ENCODE assay signal across 22 cellular contexts in genomic region chr5:19713740-19714139, GRCh38.
"Had no signal": no experiment of that assay in that cellular context is flagged by ENCODE, and none has a peak within 500 bp of the region (broad histone marks: within the 10 kb centered on the region; RNA-seq: fewer than 3 reads in every experiment).

No MANE protein-coding gene starts in this region.

- H3K4me3 ChIP-seq: adrenal gland, prostate gland, suprapubic skin, transverse colon, uterus had no signal

- H3K4me1 ChIP-seq: adrenal gland, prostate gland, suprapubic skin, transverse colon, uterus had no signal

- H3K27me3 Mint-ChIP-seq: dendritic cell treated with granulocyte-macrophage colony-stimulating factor and Interleukin-4, amounts not matched to agents 40 ng/mL and 50 ng/mL, for 4 days; memory B cell; stimulated activated naive CD8-positive, alpha-beta T cell treated with anti-CD3 and anti-CD28 coated beads, Interleukin-15, amount 100 ng/mL, for 72 hours had no signal

- H3K36me3 ChIP-seq: adrenal gland, prostate gland, suprapubic skin, transverse colon, uterus, WERI-Rb-1 had no signal

- H3K27ac Mint-ChIP-seq: activated naive CD4-positive, alpha-beta T cell treated with anti-CD3 and anti-CD28 coated beads, Interleukin-2, amount 50 U/mL, for 72 hours; dendritic cell treated with granulocyte-macrophage colony-stimulating factor and Interleukin-4, amounts not matched to agents 40 ng/mL and 50 ng/mL, for 4 days; memory B cell; stimulated activated naive CD8-positive, alpha-beta T cell treated with anti-CD3 and anti-CD28 coated beads, Interleukin-15, amount 100 ng/mL, for 72 hours had no signal

- H3K4me3 Mint-ChIP-seq: dendritic cell treated with granulocyte-macrophage colony-stimulating factor and Interleukin-4, amounts not matched to agents 40 ng/mL and 50 ng/mL, for 4 days; memory B cell; neural crest cell; stimulated activated naive CD8-positive, alpha-beta T cell treated with anti-CD3 and anti-CD28 coated beads, Interleukin-15, amount 100 ng/mL, for 72 hours had no signal

- ATAC-seq: activated naive CD4-positive, alpha-beta T cell treated with anti-CD3 and anti-CD28 coated beads, Interleukin-2, amount 50 U/mL, for 72 hours; left ventricle myocardium superior; right cardiac atrium; stimulated activated naive CD8-positive, alpha-beta T cell treated with anti-CD3 and anti-CD28 coated beads, Interleukin-15, amount 100 ng/mL, for 72 hours had no signal

- H3K27ac ChIP-seq: adrenal gland, prostate gland, suprapubic skin, transverse colon, uterus, WERI-Rb-1 had no signal

- FAIRE-seq: astrocyte, kidney had no signal

- H3K36me3 Mint-ChIP-seq: activated naive CD4-positive, alpha-beta T cell treated with anti-CD3 and anti-CD28 coated beads, Interleukin-2, amount 50 U/mL, for 72 hours; memory B cell had no signal

- DNase-seq: activated CD4-positive, alpha-beta T cell treated with anti-CD3 and anti-CD28 coated beads for 1 hour; activated gamma-delta T cell; adrenal gland; effector memory CD4-positive, alpha-beta T cell; foreskin melanocyte; glutamatergic neuron; hippocampal formation; kidney; left ventricle myocardium superior; right cardiac atrium; stimulated activated naive CD8-positive, alpha-beta T cell treated with anti-CD3 and anti-CD28 coated beads, Interleukin-15, amount 100 ng/mL, for 72 hours; T-helper 2 cell; transverse colon; uterus; WERI-Rb-1 had no signal

- H3K4me1 Mint-ChIP-seq: memory B cell; neural crest cell; stimulated activated naive CD8-positive, alpha-beta T cell treated with anti-CD3 and anti-CD28 coated beads, Interleukin-15, amount 100 ng/mL, for 72 hours had no signal

- H3K27me3 ChIP-seq: adrenal gland, suprapubic skin, transverse colon, uterus had no signal

- H3K9me3 ChIP-seq: prostate gland, suprapubic skin, uterus had no signal

- H3K9me3 Mint-ChIP-seq: neural crest cell had no signal
